Comparison of ENCODE assay signal across 12 cellular contexts in the genomic region with DNA sequence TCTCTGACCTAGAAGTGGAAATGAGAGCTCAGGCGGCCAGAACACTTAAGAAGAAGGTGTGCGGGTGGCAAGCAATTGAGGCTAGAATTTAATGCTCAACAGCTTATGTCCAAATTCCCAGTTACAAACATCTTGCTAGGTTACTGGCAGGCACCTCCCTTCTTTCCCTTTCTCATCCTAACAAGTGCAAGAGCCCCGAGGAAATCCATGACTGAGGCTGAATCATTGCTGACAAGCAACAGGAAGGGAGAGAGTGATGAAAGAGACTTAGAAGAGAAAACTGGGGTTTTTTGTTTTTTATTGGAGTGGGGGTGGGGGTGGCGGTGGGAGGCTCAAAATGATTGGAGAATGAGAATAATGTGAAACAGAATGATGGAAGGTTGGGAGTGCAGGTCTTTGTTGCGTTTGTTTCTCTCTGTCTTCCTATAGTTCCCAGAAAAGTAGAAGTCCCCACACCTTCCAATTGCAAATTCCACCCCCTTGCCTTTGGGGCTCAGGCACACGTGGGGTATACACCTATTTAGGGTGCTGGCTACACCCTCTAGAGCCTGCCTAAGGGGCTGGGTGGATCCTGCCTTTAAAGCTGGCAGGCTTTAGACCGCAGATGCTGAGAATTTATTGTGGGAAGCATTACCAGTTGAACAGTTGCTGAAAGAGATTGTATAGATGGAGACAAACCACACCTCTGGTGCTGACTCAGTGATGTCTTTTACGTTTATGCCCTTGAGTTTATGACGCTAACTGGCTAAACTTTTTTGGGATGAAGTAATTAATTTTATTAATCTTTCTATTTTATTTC. TPM values are rescaled to one million over a fixed set of nuclear protein-coding genes. Genes with fewer than 3 reads are reported as not detected.
DNase-seq lines count a peak whose midpoint lies in the region; ATAC-seq and TF ChIP-seq lines count a peak whose summit lies in the region.
"Had no signal": no experiment of that assay in that cellular context is flagged by ENCODE, and none has a peak within 500 bp of the region (broad histone marks: within the 10 kb centered on the region; RNA-seq: fewer than 3 reads in every experiment).

No MANE protein-coding gene starts in this region.

- intact Hi-C loops in Panc1 (cut with micrococcal nuclease; ENCODE audit: unreplicated experiment), result no loop called here

- peaks cover 14% of the 10 kb centered on the region for H3K4me1 Mint-ChIP-seq in progenitor cell of endocrine pancreas (ENCODE audit: low read depth)
- no peaks in the 10 kb centered on the region for H3K4me1 Mint-ChIP-seq in stimulated activated naive B cell treated with anti-CD40 and anti-IgM and Interleukin-4, amounts not matched to agents 10 μg/mL and 1 μg/mL and 100 μg/mL, for 72 hours
- H3K4me1 Mint-ChIP-seq: IgD-negative memory B cell had no signal

- BruUV-seq in Panc1 (replicated peaks; lab: Mats Ljungman, UMichigan), result no TSS peak

- CTCF ChIA-PET in Panc1 (lab: Charles Lee), result interaction anchor here (0.6 kb wide), 1 partner anchor 876 kb away, joined by 3 read pairs; no protein-coding TSS in a partner anchor

- peak; percentile 29 for DNase-seq in GM03348 (ENCODE audit: low spot score)
- peak; percentile 28 for DNase-seq in Panc1 (ENCODE audit: low read depth, low spot score)
- peak; percentile 38 for DNase-seq in fibroblast of mammary gland (ENCODE audit: low read depth)
- DNase-seq in progenitor cell of endocrine pancreas (ENCODE audit: low spot score, unreplicated experiment), result no peak
- DNase-seq in ecto neural progenitor cell (ENCODE audit: low spot score), result no peak
- no peak for DNase-seq in stimulated activated naive B cell treated with anti-CD40 and anti-IgM and Interleukin-4, amounts not matched to agents 10 μg/mL and 1 μg/mL and 100 μg/mL, for 72 hours
- DNase-seq in AML-193 (lab: John Stamatoyannopoulos, UW), result no peak
- no peak for DNase-seq in NCI-H146 treated with DMSO at 0.1 percent for 48 hours (lab: John Stamatoyannopoulos, UW; ENCODE audit: unreplicated experiment)
- DNase-seq: NCI-H446 treated with DMSO at 0.1 percent for 48 hours, T-helper 2 cell had no signal

- no peak for TF ChIP-seq CTCF in Panc1 (IDR thresholded peaks at IDR 0.05)
- TF ChIP-seq CTCF in fibroblast of mammary gland (conservative IDR thresholded peaks at IDR 0.05; ENCODE audit: control insufficient read depth, insufficient read depth, low read depth, low read length), result no peak
- TF ChIP-seq CTCF in progenitor cell of endocrine pancreas (IDR thresholded peaks at IDR 0.05; ENCODE audit: unreplicated experiment), result no peak

- H3K27ac ChIP-seq in Panc1 (ENCODE audit: low read length), result no peak overlapping the region

- peak overlapping the region; percentile 97 for H3K27ac Mint-ChIP-seq in progenitor cell of endocrine pancreas
- no peak overlapping the region for H3K27ac Mint-ChIP-seq in stimulated activated naive B cell treated with anti-CD40 and anti-IgM and Interleukin-4, amounts not matched to agents 10 μg/mL and 1 μg/mL and 100 μg/mL, for 72 hours

- H3K36me3 ChIP-seq in Panc1 (ENCODE audit: control insufficient read depth, insufficient read depth, low read length), result no peaks in the 10 kb centered on the region; the same call in 1 of the 2 replicates

- no peak overlapping the region for H3K4me3 ChIP-seq in Panc1 (ENCODE audit: low read depth in 2 of 2, low read length in 2 of 2)
- no peak overlapping the region for H3K4me3 ChIP-seq in fibroblast of mammary gland (ENCODE audit: control insufficient read depth, low read depth, low read length)

- H3K4me1 ChIP-seq in Panc1 (ENCODE audit: control insufficient read depth, insufficient read depth, low read length), result peaks cover 4% of the 10 kb centered on the region

- no peak for ATAC-seq in Panc1
- no peak for ATAC-seq in stimulated activated naive B cell treated with anti-CD40 and anti-IgM and Interleukin-4, amounts not matched to agents 10 μg/mL and 1 μg/mL and 100 μg/mL, for 72 hours (replicated peaks)

- H3K27me3 ChIP-seq in Panc1 (ENCODE audit: control insufficient read depth, insufficient read depth, low read length), result peaks cover 44% of the 10 kb centered on the region

- H3K36me3 Mint-ChIP-seq in progenitor cell of endocrine pancreas (ENCODE audit: insufficient read depth), result peaks cover 11% of the 10 kb centered on the region
- no peaks in the 10 kb centered on the region for H3K36me3 Mint-ChIP-seq in stimulated activated naive B cell treated with anti-CD40 and anti-IgM and Interleukin-4, amounts not matched to agents 10 μg/mL and 1 μg/mL and 100 μg/mL, for 72 hours
- H3K36me3 Mint-ChIP-seq: IgD-negative memory B cell had no signal

- H3K9me3 Mint-ChIP-seq in progenitor cell of endocrine pancreas (ENCODE audit: low read depth), result peaks cover 12% of the 10 kb centered on the region
- peaks cover 0 to 3% of the 10 kb centered on the region in 2 donors for H3K9me3 Mint-ChIP-seq in stimulated activated naive B cell treated with anti-CD40 and anti-IgM and Interleukin-4, amounts not matched to agents 10 μg/mL and 1 μg/mL and 100 μg/mL, for 72 hours

- in situ Hi-C loops in Panc1 (cut with HindIII; ENCODE audit: low pct_unique_long_range_greater_than_20kb, low sequenced_read_pairs), result no loop called here

- POLR2A ChIA-PET in Panc1 (lab: Charles Lee), result no interaction called here

- peak overlapping the region; percentile 99 for H3K4me3 Mint-ChIP-seq in progenitor cell of endocrine pancreas (ENCODE audit: low read depth)
- H3K4me3 Mint-ChIP-seq in stimulated activated naive B cell treated with anti-CD40 and anti-IgM and Interleukin-4, amounts not matched to agents 10 μg/mL and 1 μg/mL and 100 μg/mL, for 72 hours, result no peak overlapping the region
- H3K4me3 Mint-ChIP-seq: IgD-negative memory B cell had no signal

- peaks cover 7% of the 10 kb centered on the region for H3K27me3 Mint-ChIP-seq in progenitor cell of endocrine pancreas
- H3K27me3 Mint-ChIP-seq in stimulated activated naive B cell treated with anti-CD40 and anti-IgM and Interleukin-4, amounts not matched to agents 10 μg/mL and 1 μg/mL and 100 μg/mL, for 72 hours, result peaks cover 27 to 35% of the 10 kb centered on the region in 2 donors

- H3K9me3 ChIP-seq in Panc1 (ENCODE audit: control insufficient read depth, insufficient read depth, low read depth, low read length), result no peaks in the 10 kb centered on the region

RNA-seq across cellular contexts. Expression of gene FAM83B, which starts 1.4 kb away (rescaled TPM):
- not detected for total RNA-seq in Panc1 (2021; ENCODE audit: unreplicated experiment)
- not detected for polyA plus RNA-seq in Panc1 (2012; ENCODE audit: insufficient read length)
- 16.1 and 17.4 TPM in 2 replicates for total RNA-seq in progenitor cell of endocrine pancreas
- total RNA-seq: posterior vena cava had no signal
- polyA plus RNA-seq: IgD-negative memory B cell had no signal

Comparison
In these comparisons a context has a peak if more than half of its experiments do, and no peak if none do; other contexts are left out.
1. DNase-seq: peak in GM03348 (single experiment), Panc1 (single experiment) and fibroblast of mammary gland (single experiment); none in progenitor cell of endocrine pancreas (single experiment), ecto neural progenitor cell (single experiment), stimulated activated naive B cell treated with anti-CD40 and anti-IgM and Interleukin-4, amounts not matched to agents 10 μg/mL and 1 μg/mL and 100 μg/mL, for 72 hours (single experiment), AML-193 (0 of 2) and NCI-H146 treated with DMSO at 0.1 percent for 48 hours (single experiment).
2. RNA of gene FAM83B, which starts 1.4 kb away (total RNA-seq): 16.1 to 17.4 TPM in progenitor cell of endocrine pancreas; not detected in Panc1 (single experiment); every median in the first group is over 10 times any median in the second.